ENCODE assay signal across 1 cellular context in the genomic region with DNA sequence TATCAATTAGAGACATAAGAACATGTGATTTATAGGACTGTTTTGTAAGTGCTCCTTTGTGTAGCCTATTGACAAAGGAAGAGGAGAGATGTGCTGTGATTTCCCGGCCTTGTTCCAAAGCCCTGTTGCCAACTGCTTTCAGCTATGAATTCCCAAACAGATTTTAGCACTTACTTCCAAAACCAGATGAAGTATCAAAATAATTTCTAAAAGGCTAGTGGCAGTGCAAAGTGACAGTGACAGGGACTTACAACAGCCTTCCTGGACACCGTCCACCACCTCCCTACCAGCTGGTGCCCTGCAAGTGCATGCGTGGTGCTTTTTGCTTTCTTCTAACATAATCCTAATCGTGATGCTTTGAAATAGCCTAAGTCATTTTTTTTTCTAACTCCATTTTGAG.
TF ChIP-seq lines count a peak whose summit lies in the region.

No MANE protein-coding gene starts in this region.

TF ChIP-seq in endothelial cell of umbilical vein, 7 proteins besides CTCF, POLR2A, EP300 and RAD21:
- no peak for TF ChIP-seq GATA2 (IDR thresholded peaks at IDR 0.05; ENCODE audit: insufficient read depth, insufficient read length, low read depth, low read length)
- no peak for TF ChIP-seq EZH2 (IDR thresholded peaks at IDR 0.05; ENCODE audit: borderline replicate concordance, low read depth, low read length, severe bottlenecking)
- no peak for TF ChIP-seq FOS (IDR thresholded peaks at IDR 0.05; ENCODE audit: borderline replicate concordance, insufficient read depth, low read length)
- TF ChIP-seq POLR2AphosphoS5 (IDR thresholded peaks at IDR 0.05; ENCODE audit: insufficient read depth, low read depth, low read length), result no peak
